Comparison of ENCODE assay signal across 8 cellular contexts in genomic region chr2:96760986-96761832, GRCh38. TPM values are rescaled to one million over a fixed set of nuclear protein-coding genes. Genes with fewer than 3 reads are reported as not detected.
A peak's percentile ranks its signal among the peaks of the same experiment; 100 is the strongest.
DNase-seq lines count a peak whose midpoint lies in the region; ATAC-seq, FAIRE-seq and TF ChIP-seq lines count a peak whose summit lies in the region.

No MANE protein-coding gene starts in this region.

- peak; percentile 13 for ATAC-seq in GM19467 (IDR thresholded peaks at IDR 0.05; ENCODE audit: unreplicated experiment)
- peak; percentile 5 for ATAC-seq in stimulated activated memory B cell treated with anti-CD40 and anti-IgM and Interleukin-4, amounts not matched to agents 10 μg/mL and 1 μg/mL and 100 μg/mL, for 72 hours

- no peaks in the 10 kb centered on the region for H3K9me3 ChIP-seq in KOPT-K1 (ENCODE audit: insufficient read depth, low read length, poor library complexity, severe bottlenecking)

- peaks cover 0 to 2% (median 1%) of the 10 kb centered on the region in 3 donors for H3K27me3 Mint-ChIP-seq in immature natural killer cell (ENCODE audit: low read depth in 3 of 3)
- no peaks in the 10 kb centered on the region for H3K27me3 Mint-ChIP-seq in stimulated activated memory B cell treated with anti-CD40 and anti-IgM and Interleukin-4, amounts not matched to agents 10 μg/mL and 1 μg/mL and 100 μg/mL, for 72 hours

- H3K27ac Mint-ChIP-seq in immature natural killer cell, result peak overlapping the region; percentile 62 to 92 (median 86)
- peak overlapping the region; percentile 86 for H3K27ac Mint-ChIP-seq in stimulated activated memory B cell treated with anti-CD40 and anti-IgM and Interleukin-4, amounts not matched to agents 10 μg/mL and 1 μg/mL and 100 μg/mL, for 72 hours

- H3K36me3 Mint-ChIP-seq in immature natural killer cell, result no peaks in the 10 kb centered on the region
- peaks cover under 1% of the 10 kb centered on the region for H3K36me3 Mint-ChIP-seq in stimulated activated memory B cell treated with anti-CD40 and anti-IgM and Interleukin-4, amounts not matched to agents 10 μg/mL and 1 μg/mL and 100 μg/mL, for 72 hours

- peak overlapping the region; percentile 80 to 91 (median 86) for H3K4me3 Mint-ChIP-seq in immature natural killer cell
- H3K4me3 Mint-ChIP-seq in stimulated activated memory B cell treated with anti-CD40 and anti-IgM and Interleukin-4, amounts not matched to agents 10 μg/mL and 1 μg/mL and 100 μg/mL, for 72 hours, result peak overlapping the region; percentile 85

- H3K27ac ChIP-seq in KOPT-K1 (ENCODE audit: low read depth, low read length, poor library complexity, severe bottlenecking), result peak overlapping the region; percentile 54

- TF ChIP-seq CTCF in D721Med (IDR thresholded peaks at IDR 0.05; ENCODE audit: insufficient read depth, missing control alignments), result peak; percentile 42

- peaks cover 48 to 52% of the 10 kb centered on the region in 2 donors for H3K4me1 Mint-ChIP-seq in immature natural killer cell
- peaks cover 62% of the 10 kb centered on the region for H3K4me1 Mint-ChIP-seq in stimulated activated memory B cell treated with anti-CD40 and anti-IgM and Interleukin-4, amounts not matched to agents 10 μg/mL and 1 μg/mL and 100 μg/mL, for 72 hours

- no peak for FAIRE-seq in D721Med (lab: Jason Lieb, UNC)

- H3K36me3 ChIP-seq in KOPT-K1 (ENCODE audit: insufficient read depth, low read length), result no peaks in the 10 kb centered on the region

- no peaks in the 10 kb centered on the region for H3K9me3 Mint-ChIP-seq in immature natural killer cell
- H3K9me3 Mint-ChIP-seq in stimulated activated memory B cell treated with anti-CD40 and anti-IgM and Interleukin-4, amounts not matched to agents 10 μg/mL and 1 μg/mL and 100 μg/mL, for 72 hours, result no peaks in the 10 kb centered on the region

- DNase-seq in D721Med (ENCODE audit: insufficient read length, low spot score), result no peak
- DNase-seq in amniotic epithelial cell (ENCODE audit: low read depth), result peak; percentile 21
- no peak for DNase-seq in immature natural killer cell
- DNase-seq in NCI-H226, result no peak
- no peak for DNase-seq in activated CD4-positive, alpha-beta T cell treated with anti-CD3 and anti-CD28 coated beads, Interleukin-2, amount 50 U/mL, for 48 hours

RNA-seq across cellular contexts. Expression of gene CNNM4, which starts 0.5 kb away (rescaled TPM):
- 1 to 10 TPM; 1.2 to 3.9 (median 2.6) TPM for polyA plus RNA-seq in immature natural killer cell

RNA-seq across cellular contexts. Expression of gene LMAN2L, which starts 21.3 kb away (rescaled TPM):
- polyA plus RNA-seq in immature natural killer cell, result 10 to 100 TPM; 15.8 to 39.3 (median 23.5) TPM

RNA-seq across cellular contexts. Expression of gene CNNM3, which starts 54.9 kb away (rescaled TPM):
- polyA plus RNA-seq in immature natural killer cell, result 10 to 100 TPM in 1 of 3 donors, 1 to 10 TPM in 2; 5.5 to 11.0 (median 9.9) TPM
